Comparison of ENCODE assay signal across 15 cellular contexts in the genomic region with DNA sequence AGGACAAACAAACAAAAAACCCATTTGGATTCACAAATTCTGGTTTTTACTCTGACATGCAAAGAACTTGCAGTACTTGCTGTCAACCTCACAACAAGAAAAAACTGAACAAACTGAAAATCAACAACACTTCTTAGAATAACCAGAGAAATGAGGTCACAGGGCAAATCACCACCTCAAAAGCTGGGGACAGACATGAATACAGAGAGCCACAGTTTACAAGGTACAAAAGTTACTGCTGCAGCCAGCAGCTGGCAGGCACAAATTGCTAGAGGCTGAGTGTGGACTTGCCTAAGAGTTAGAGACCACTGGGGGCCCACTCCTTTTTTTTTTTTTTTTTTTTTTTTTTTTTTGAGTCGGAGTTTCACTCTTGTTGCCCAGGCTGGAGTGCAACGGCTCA. TPM values are rescaled to one million over a fixed set of nuclear protein-coding genes. Genes with fewer than 3 reads are reported as not detected.
"Had no signal": no experiment of that assay in that cellular context is flagged by ENCODE, and none has a peak within 500 bp of the region (broad histone marks: within the 10 kb centered on the region; RNA-seq: fewer than 3 reads in every experiment).

No MANE protein-coding gene starts in this region.

- DNase-seq: activated CD4-positive, alpha-beta T cell treated with anti-CD3 and anti-CD28 coated beads for 4 hours; activated naive CD4-positive, alpha-beta T cell treated with anti-CD3 and anti-CD28 coated beads for 36 hours; activated T-cell treated with anti-CD3 and anti-CD28 coated beads, Interleukin-2, amount 50 U/mL, for 48 hours; dorsolateral prefrontal cortex; left ventricle myocardium inferior; nephron progenitor cell; right cardiac atrium; small intestine; stimulated activated CD4-positive, alpha-beta T cell treated with anti-CD3 and anti-CD28 coated beads, Interleukin-4, amount 100 ng/mL, for 24 hours; upper lobe of left lung had no signal

- H3K27ac ChIP-seq: left ventricle myocardium inferior, prostate gland, SK-N-MC had no signal

- H3K36me3 ChIP-seq: left ventricle myocardium inferior, prostate gland, upper lobe of left lung had no signal

- H3K4me1 ChIP-seq: left ventricle myocardium inferior, prostate gland had no signal

- H3K27me3 ChIP-seq: dorsolateral prefrontal cortex, upper lobe of left lung had no signal

- FAIRE-seq: islet of Langerhans, small intestine had no signal

- H3K9me3 ChIP-seq: prostate gland had no signal

- ATAC-seq: right cardiac atrium had no signal

- H3K4me3 ChIP-seq: dorsolateral prefrontal cortex, left ventricle myocardium inferior, prostate gland, SK-N-MC had no signal

- H3K4me3 Mint-ChIP-seq: activated naive CD4-positive, alpha-beta T cell treated with anti-CD3 and anti-CD28 coated beads for 36 hours; nephron progenitor cell; stimulated activated naive CD8-positive, alpha-beta T cell treated with anti-CD3 and anti-CD28 coated beads, Interleukin-15, Interleukin-2, amounts not matched to agents 100 ng/mL and 50 ng/mL, for 24 hours had no signal

- H3K27ac Mint-ChIP-seq: activated naive CD4-positive, alpha-beta T cell treated with anti-CD3 and anti-CD28 coated beads for 36 hours; nephron progenitor cell; stimulated activated naive CD8-positive, alpha-beta T cell treated with anti-CD3 and anti-CD28 coated beads, Interleukin-15, Interleukin-2, amounts not matched to agents 100 ng/mL and 50 ng/mL, for 24 hours had no signal

RNA-seq across cellular contexts. Expression of gene RNF32, which starts 15.0 kb away (rescaled TPM):
- total RNA-seq: left ventricle myocardium inferior, mesenteric fat pad had no signal
